In genomic region chr1:17329610-17330009, GRCh38 we compare ENCODE assay signal across 38 cellular contexts. TPM values are rescaled to one million over a fixed set of nuclear protein-coding genes. Genes with fewer than 3 reads are reported as not detected.
"Had no signal": no experiment of that assay in that cellular context is flagged by ENCODE, and none has a peak within 500 bp of the region (broad histone marks: within the 10 kb centered on the region; RNA-seq: fewer than 3 reads in every experiment).

No MANE protein-coding gene starts in this region.

- H3K27ac Mint-ChIP-seq: T-cell had no signal

- H3K4me2 ChIP-seq: PC-9 had no signal

- H3K4me1 ChIP-seq: SJCRH30 had no signal

- H3K4me3 ChIP-seq: PC-9, SJCRH30, SK-N-MC had no signal

- ATAC-seq: Panc1, Right ventricle myocardium inferior, SK-N-SH treated with all-trans-retinoic acid at 6 μM for 48 hours, T-cell had no signal

- H3K27me3 ChIP-seq: SJCRH30 had no signal

- H2AFZ ChIP-seq: PC-9 had no signal

- H3K27ac ChIP-seq: PC-9, RWPE1, SJCRH30, SK-N-MC had no signal

- DNase-seq: Karpas-422, MM.1S, MV-4-11, NCI-H1092, NCI-H1105, NCI-H1417, NCI-H1436, NCI-H146, NCI-H1694, NCI-H187, NCI-H1930, NCI-H2029 treated with DMSO at 0.1 percent for 48 hours, NCI-H2081 treated with DMSO at 0.1 percent for 48 hours, NCI-H2107, NCI-H2171, NCI-H226, NCI-H446 treated with DMSO at 0.1 percent for 48 hours, NCI-H510A, NCI-H524, NCI-H526, NCI-H69, NCI-H748 treated with DMSO at 0.1 percent for 48 hours, NCI-H82, PC-9, SHP77, SIG-M5, SJCRH30, T-cell had no signal

- H3K4me3 Mint-ChIP-seq: T-cell had no signal

- H3K4me1 Mint-ChIP-seq: T-cell had no signal

- H3K36me3 Mint-ChIP-seq: T-cell had no signal

- H3K36me3 ChIP-seq: SJCRH30 had no signal

RNA-seq across cellular contexts. Expression of gene PADI4, which starts 21.6 kb away (rescaled TPM):
- total RNA-seq: LHCN-M2, SJCRH30, SK-MEL-5 had no signal

RNA-seq across cellular contexts. Expression of gene PADI6, which starts 42.4 kb away (rescaled TPM):
- total RNA-seq: LHCN-M2, MCF 10A, OCI-LY7, Right ventricle myocardium inferior, RPMI7951, SJCRH30, SK-MEL-5, T-cell had no signal
